ENCODE assay signal across 27 cellular contexts in the genomic region with DNA sequence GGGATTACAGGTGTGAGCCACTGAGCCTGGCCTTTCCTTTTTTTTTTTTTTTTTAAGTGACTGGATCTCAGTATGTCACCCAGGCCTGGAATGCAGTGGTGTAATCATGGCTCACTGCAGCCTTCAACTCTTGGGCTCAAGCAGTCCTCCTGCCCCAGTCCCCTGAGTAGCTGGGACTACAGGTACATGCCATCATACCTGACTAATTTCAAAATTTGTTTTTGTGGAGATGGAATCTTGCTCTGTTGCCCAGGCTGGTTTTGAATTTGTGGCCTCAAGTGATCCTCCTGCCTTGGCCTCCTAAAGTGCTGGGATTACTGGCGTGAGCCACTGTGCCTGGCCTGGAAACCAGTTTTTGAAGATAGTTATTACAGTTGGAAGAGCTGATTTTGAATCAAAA.
"Had no signal": no experiment of that assay in that cellular context is flagged by ENCODE, and none has a peak within 500 bp of the region (broad histone marks: within the 10 kb centered on the region; RNA-seq: fewer than 3 reads in every experiment).

No MANE protein-coding gene starts in this region.

- H3K4me2 ChIP-seq: hepatocyte had no signal

- H3K4me3 ChIP-seq: heart right ventricle, hepatocyte, left lung, lower lobe of right lung, ovary, prostate gland, sigmoid colon, spleen, tibial nerve, upper lobe of left lung, vagina had no signal

- H3K9me3 ChIP-seq: heart right ventricle, left lung, lower lobe of right lung, ovary, prostate gland, sigmoid colon, spleen, tibial nerve, upper lobe of left lung, vagina had no signal

- H3K27ac ChIP-seq: heart right ventricle, hepatocyte, left lung, lower lobe of right lung, ovary, prostate gland, sigmoid colon, spleen, tibial nerve, upper lobe of left lung, vagina had no signal

- H3K27ac Mint-ChIP-seq: mesothelial cell of epicardium; natural killer cell; stimulated activated effector memory CD8-positive, alpha-beta T cell treated with anti-CD3 and anti-CD28 coated beads, Interleukin-12 subunit alpha, Interleukin-12 subunit beta, amount 100 ng/mL, for 72 hours; stimulated activated naive CD8-positive, alpha-beta T cell treated with anti-CD3 and anti-CD28 coated beads, Interleukin-15, amount 100 ng/mL, for 72 hours had no signal

- ATAC-seq: heart right ventricle; left colon; left lung; lower lobe of right lung; natural killer cell; right cardiac atrium; stimulated activated effector memory CD8-positive, alpha-beta T cell treated with anti-CD3 and anti-CD28 coated beads, Interleukin-12 subunit alpha, Interleukin-12 subunit beta, amount 100 ng/mL, for 72 hours; stimulated activated naive CD8-positive, alpha-beta T cell treated with anti-CD3 and anti-CD28 coated beads, Interleukin-15, amount 100 ng/mL, for 72 hours had no signal

- H3K4me3 Mint-ChIP-seq: mesothelial cell of epicardium; naive B cell; natural killer cell; stimulated activated effector memory CD8-positive, alpha-beta T cell treated with anti-CD3 and anti-CD28 coated beads, Interleukin-12 subunit alpha, Interleukin-12 subunit beta, amount 100 ng/mL, for 72 hours; stimulated activated naive CD8-positive, alpha-beta T cell treated with anti-CD3 and anti-CD28 coated beads, Interleukin-15, amount 100 ng/mL, for 72 hours had no signal

- H3K27me3 ChIP-seq: heart right ventricle, hepatocyte, left lung, ovary, sigmoid colon, spleen, tibial nerve, upper lobe of left lung, vagina had no signal

- H3K27me3 Mint-ChIP-seq: naive B cell; stimulated activated naive CD8-positive, alpha-beta T cell treated with anti-CD3 and anti-CD28 coated beads, Interleukin-15, amount 100 ng/mL, for 72 hours had no signal

- H3K36me3 ChIP-seq: ovary, prostate gland, vagina had no signal

- H3K9me3 Mint-ChIP-seq: mesothelial cell of epicardium; naive B cell; natural killer cell; stimulated activated effector memory CD8-positive, alpha-beta T cell treated with anti-CD3 and anti-CD28 coated beads, Interleukin-12 subunit alpha, Interleukin-12 subunit beta, amount 100 ng/mL, for 72 hours; stimulated activated naive CD8-positive, alpha-beta T cell treated with anti-CD3 and anti-CD28 coated beads, Interleukin-15, amount 100 ng/mL, for 72 hours had no signal

- H2AFZ ChIP-seq: hepatocyte had no signal

- FAIRE-seq: keratinocyte, small intestine had no signal

- H3K4me1 ChIP-seq: heart right ventricle, left lung, lower lobe of right lung, prostate gland, spleen, tibial nerve, upper lobe of left lung had no signal

- DNase-seq: heart right ventricle; kidney glomerular epithelial cell; left colon; left lung; lower lobe of right lung; mammary epithelial cell; mesenchymal stem cell; naive B cell; natural killer cell; ovary; retina; right cardiac atrium; sigmoid colon; small intestine; spleen; stimulated activated CD4-positive, alpha-beta T cell treated with anti-CD3 and anti-CD28 coated beads, Interleukin-4, amount 100 ng/mL, for 24 hours; stimulated activated naive CD4-positive, alpha-beta T cell treated with Interleukin-2 at 50 U/mL for 16 hours; stimulated activated naive CD8-positive, alpha-beta T cell treated with anti-CD3 and anti-CD28 coated beads, Interleukin-15, amount 100 ng/mL, for 72 hours; substantia nigra; upper lobe of left lung had no signal
